ENCODE assay signal across 1 cellular context in the genomic region with DNA sequence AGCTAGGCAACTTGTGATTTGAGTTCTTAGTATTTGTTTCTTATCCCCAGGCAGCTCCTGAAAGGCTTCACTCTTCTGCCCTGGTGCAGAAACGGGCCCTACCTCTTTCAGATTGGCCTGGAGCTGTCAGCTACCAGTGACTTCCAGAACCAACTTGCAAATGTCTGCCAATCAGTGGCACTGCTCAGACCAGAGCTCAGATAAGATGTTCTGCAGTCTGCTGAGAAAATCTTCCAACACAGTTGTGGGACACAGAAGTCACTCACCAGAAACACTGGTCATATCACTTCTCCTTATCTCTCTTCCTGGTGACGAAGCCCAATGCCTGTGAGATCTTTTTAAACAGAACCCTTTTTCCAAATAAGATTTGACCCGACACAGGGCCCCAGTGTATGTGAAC.
TF ChIP-seq lines count a peak whose summit lies in the region.

No MANE protein-coding gene starts in this region.

TF ChIP-seq in IMR-90, 13 proteins besides CTCF, POLR2A, EP300 and RAD21 (continued from another document):
- no peak for TF ChIP-seq RFX5 (IDR thresholded peaks at IDR 0.05; ENCODE audit: low read depth, low read length)
- TF ChIP-seq, protein P1, sequence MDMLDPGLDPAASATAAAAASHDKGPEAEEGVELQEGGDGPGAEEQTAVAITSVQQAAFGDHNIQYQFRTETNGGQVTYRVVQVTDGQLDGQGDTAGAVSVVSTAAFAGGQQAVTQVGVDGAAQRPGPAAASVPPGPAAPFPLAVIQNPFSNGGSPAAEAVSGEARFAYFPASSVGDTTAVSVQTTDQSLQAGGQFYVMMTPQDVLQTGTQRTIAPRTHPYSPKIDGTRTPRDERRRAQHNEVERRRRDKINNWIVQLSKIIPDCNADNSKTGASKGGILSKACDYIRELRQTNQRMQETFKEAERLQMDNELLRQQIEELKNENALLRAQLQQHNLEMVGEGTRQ (IDR thresholded peaks at IDR 0.05; ENCODE audit: low read depth, low read length) = no peak
